Comparison of ENCODE assay signal across 9 cellular contexts in genomic region chr10:126663328-126663727, GRCh38. TPM values are rescaled to one million over a fixed set of nuclear protein-coding genes. Genes with fewer than 3 reads are reported as not detected.
DNase-seq lines count a peak whose midpoint lies in the region; ATAC-seq lines count a peak whose summit lies in the region.
"Had no signal": no experiment of that assay in that cellular context is flagged by ENCODE, and none has a peak within 500 bp of the region (broad histone marks: within the 10 kb centered on the region; RNA-seq: fewer than 3 reads in every experiment).

No MANE protein-coding gene starts in this region.

- H3K4me2 ChIP-seq in mesendoderm (ENCODE audit: low read length) = no peak overlapping the region

- no peaks in the 10 kb centered on the region for H3K36me3 ChIP-seq in adipocyte (ENCODE audit: control insufficient read depth, insufficient read depth, low read length, severe bottlenecking)
- no peaks in the 10 kb centered on the region for H3K36me3 ChIP-seq in mesendoderm (ENCODE audit: control insufficient read depth, insufficient read depth, low read length)
- H3K36me3 ChIP-seq: SJSA1 had no signal

- no peak overlapping the region for H2AK5ac ChIP-seq in mesendoderm (ENCODE audit: low read length)

- intact Hi-C loops in left ventricle myocardium superior (cut with micrococcal nuclease) = no loop called here

- no peak overlapping the region for H3K23ac ChIP-seq in mesendoderm (ENCODE audit: low read length)

- H2BK120ac ChIP-seq in mesendoderm (ENCODE audit: low read depth, low read length) = no peak overlapping the region

- no peak overlapping the region for H2BK5ac ChIP-seq in mesendoderm (ENCODE audit: low read length)

- no peaks in the 10 kb centered on the region for H3K79me1 ChIP-seq in mesendoderm (ENCODE audit: low read length)

- H4K8ac ChIP-seq in mesendoderm (ENCODE audit: low read depth, low read length) = no peak overlapping the region

- peak; percentile 18 for DNase-seq in HS-5 (ENCODE audit: low read depth)
- peak; percentile 26 for DNase-seq in adipocyte (ENCODE audit: low read depth)
- peak; percentile 65 for DNase-seq in left ventricle myocardium superior
- DNase-seq in NCI-H2196 treated with DMSO at 0.1 percent for 48 hours (lab: John Stamatoyannopoulos, UW; ENCODE audit: unreplicated experiment) = no peak
- no peak for DNase-seq in mesendoderm
- DNase-seq in NCI-H2081 (lab: John Stamatoyannopoulos, UW) = no peak

- no peak overlapping the region for H4K5ac ChIP-seq in mesendoderm (ENCODE audit: low read length)

- H3K18ac ChIP-seq in mesendoderm (ENCODE audit: low read length) = no peak overlapping the region

- no peak overlapping the region for H3K56ac ChIP-seq in mesendoderm (ENCODE audit: low read length)

- no peak overlapping the region for H3K4ac ChIP-seq in mesendoderm (ENCODE audit: low read depth, low read length)

- peak overlapping the region; percentile 50 for H3K9ac ChIP-seq in adipocyte (ENCODE audit: low read length)
- no peak overlapping the region for H3K9ac ChIP-seq in mesendoderm (ENCODE audit: low read length)

- H3K9me3 ChIP-seq in adipocyte (ENCODE audit: control insufficient read depth, low read length) = no peaks in the 10 kb centered on the region
- H3K9me3 ChIP-seq: SJSA1 had no signal

- H3K27me3 ChIP-seq in adipocyte (replicated peaks; ENCODE audit: control insufficient read depth, insufficient read depth, low read length) = no peaks in the 10 kb centered on the region
- no peaks in the 10 kb centered on the region for H3K27me3 ChIP-seq in mesendoderm (ENCODE audit: insufficient read depth, low read length, poor library complexity)

- H3K4me1 ChIP-seq in adipocyte (ENCODE audit: control insufficient read depth, insufficient read depth, low read length) (peaks cover 34% of the 10 kb centered on the region), mesendoderm (ENCODE audit: control insufficient read depth, low read depth, low read length) (no peaks in the 10 kb centered on the region)
- H3K4me1 ChIP-seq: SJSA1 had no signal

- WGBS in mesendoderm (ENCODE audit: extremely low coverage, insufficient coverage, low lambda C conversion rate) = no CpG with 5 or more reads among the region's 9 CpGs

- peak overlapping the region in 12 of 21 experiments; percentile 18 to 83 (median 68) for H3K27ac ChIP-seq in skin epidermis
- no peak overlapping the region for H3K27ac ChIP-seq in mesendoderm (ENCODE audit: low read depth, low read length)
- H3K27ac ChIP-seq: SJSA1 had no signal

- H2BK15ac ChIP-seq in mesendoderm (replicated peaks; ENCODE audit: low read depth) = no peak overlapping the region

- ATAC-seq in left ventricle myocardium superior (peak; percentile 95), HG03460 (IDR thresholded peaks at IDR 0.05; ENCODE audit: unreplicated experiment) (no peak)

- H3K4me3 ChIP-seq in adipocyte (ENCODE audit: low read length) (peak overlapping the region; percentile 43), skin epidermis (no peak overlapping the region), mesendoderm (ENCODE audit: low read length) (no peak overlapping the region)
- H3K4me3 ChIP-seq: SJSA1 had no signal

- no peaks in the 10 kb centered on the region for H3K79me2 ChIP-seq in mesendoderm (ENCODE audit: control insufficient read depth, insufficient read depth, low read length)

RNA-seq across cellular contexts. Expression of gene C10orf90, which starts 7.2 kb away (rescaled TPM):
- total RNA-seq in left ventricle myocardium superior = not detected
- polyA plus RNA-seq in mesendoderm (2013, experiment 1 of 2) = 0.53 TPM
- polyA plus RNA-seq in mesendoderm (2013, experiment 2 of 2) = 0.46 TPM
- total RNA-seq: SJSA1 had no signal

Comparison
In these comparisons a context has a peak if more than half of its experiments do, and no peak if none do; other contexts are left out.
1. DNase-seq: peak in HS-5 (single experiment), adipocyte (single experiment) and left ventricle myocardium superior (single experiment); none in NCI-H2196 treated with DMSO at 0.1 percent for 48 hours (single experiment), mesendoderm (single experiment) and NCI-H2081 (0 of 2).